Comparison of ENCODE assay signal across 9 cellular contexts in the genomic region with DNA sequence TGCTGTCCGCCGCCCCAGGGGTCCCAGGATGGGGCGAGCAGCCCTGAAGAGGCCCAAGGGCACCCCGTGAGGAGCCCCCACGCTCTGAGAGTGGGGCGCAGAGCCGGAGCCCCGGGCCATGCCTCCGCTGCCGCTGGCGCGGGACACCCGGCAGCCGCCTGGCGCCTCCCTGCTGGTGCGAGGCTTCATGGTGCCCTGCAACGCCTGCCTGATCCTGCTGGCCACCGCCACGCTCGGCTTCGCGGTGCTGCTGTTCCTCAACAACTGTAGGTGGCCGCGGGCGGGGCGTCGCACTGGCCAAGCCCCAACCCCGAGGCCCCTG. TPM values are rescaled to one million over a fixed set of nuclear protein-coding genes. Genes with fewer than 3 reads are reported as not detected.
DNase-seq lines count a peak whose midpoint lies in the region; ATAC-seq, FAIRE-seq and TF ChIP-seq lines count a peak whose summit lies in the region.
"Had no signal": no experiment of that assay in that cellular context is flagged by ENCODE, and none has a peak within 500 bp of the region (broad histone marks: within the 10 kb centered on the region; RNA-seq: fewer than 3 reads in every experiment).

No MANE protein-coding gene starts in this region.

- FAIRE-seq in GM12878 (lab: Jason Lieb, UNC) (no peak), pancreas (lab: Jason Lieb, UNC) (no peak)

- no peak overlapping the region for H3K9ac ChIP-seq in GM12878 (ENCODE audit: control insufficient read depth, insufficient read depth, low read length)

- no peak for TF ChIP-seq RAD21 in GM12878 (IDR thresholded peaks at IDR 0.05; ENCODE audit: insufficient read depth, low read depth, low read length)

- WGBS in GM12878 (ENCODE audit: insufficient coverage, insufficient replicate concordance, low lambda C conversion rate, missing lambda C conversion rate): 69% methylated on average over 28 of the region's 28 CpGs
- WGBS in pancreas, 2 donors: 83 to 88% methylated on average over 28 of the region's 28 CpGs

- no peak for TF ChIP-seq POLR2A in GM12878 (IDR thresholded peaks at IDR 0.05; ENCODE audit: low read depth, low read length)
- TF ChIP-seq POLR2A in gastrocnemius medialis (IDR thresholded peaks at IDR 0.05): no peak

- H3K27me3 Mint-ChIP-seq in activated naive CD4-positive, alpha-beta T cell treated with anti-CD3 and anti-CD28 coated beads for 36 hours (ENCODE audit: low read depth): peaks cover 19% of the 10 kb centered on the region

- H3K4me3 Mint-ChIP-seq in activated naive CD4-positive, alpha-beta T cell treated with anti-CD3 and anti-CD28 coated beads for 36 hours: peak overlapping the region; percentile 49

- H3K9me3 ChIP-seq in GM12878 (replicated peaks; ENCODE audit: control insufficient read depth, insufficient read depth, low read length): no peaks in the 10 kb centered on the region
- no peaks in the 10 kb centered on the region for H3K9me3 ChIP-seq in gastrocnemius medialis
- H3K9me3 ChIP-seq in pancreas: no peaks in the 10 kb centered on the region

- TF ChIP-seq CTCF in GM12878 (IDR thresholded peaks at IDR 0.05 in 2 of 3, conservative IDR thresholded peaks at IDR 0.05 in 1 of 3; ENCODE audit: control insufficient read depth in 2 of 3, extremely low read depth in 1 of 3, insufficient read depth in 1 of 3, low read depth in 3 of 3, low read length in 3 of 3): no peak
- no peak for TF ChIP-seq CTCF in gastrocnemius medialis (IDR thresholded peaks at IDR 0.05 in 4 of 5, conservative IDR thresholded peaks at IDR 0.05 in 1 of 5)
- no peak for TF ChIP-seq CTCF in pancreas (IDR thresholded peaks at IDR 0.05)

- POLR2A ChIA-PET in GM12878 (lab: Charles Lee): interaction anchor here (0.6 kb wide), 1 partner anchor 355 kb away, joined by 6 read pairs; no protein-coding TSS in a partner anchor

- BruUV-seq in GM12878 (replicated peaks; lab: Mats Ljungman, UMichigan): no TSS peak

- no peak for DNase-seq in activated naive CD4-positive, alpha-beta T cell treated with anti-CD3 and anti-CD28 coated beads for 36 hours
- DNase-seq in activated naive CD4-positive, alpha-beta T cell treated with anti-CD3 and anti-CD28 coated beads, Interleukin-2, amount 50 U/mL, for 16 hours: no peak
- no peak for DNase-seq in GM12878 (ENCODE audit: low read depth, low spot score)
- DNase-seq in gastrocnemius medialis: no peak
- no peak for DNase-seq in NCI-H345 (lab: John Stamatoyannopoulos, UW)
- DNase-seq in pancreas: no peak
- DNase-seq: activated CD8-positive, alpha-beta memory T cell treated with anti-CD3 and anti-CD28 coated beads, Interleukin-2, amount 50 U/mL, for 4 hours; dermis blood vessel endothelial cell; RPMI8226 had no signal

- H3K79me2 ChIP-seq in GM12878 (ENCODE audit: control insufficient read depth, insufficient read depth, low read length): no peaks in the 10 kb centered on the region

- no peaks in the 10 kb centered on the region for H3K36me3 Mint-ChIP-seq in activated naive CD4-positive, alpha-beta T cell treated with anti-CD3 and anti-CD28 coated beads for 36 hours (ENCODE audit: low read depth)

- ATAC-seq in GM12878: no peak
- ATAC-seq in gastrocnemius medialis: no peak
- no peak for ATAC-seq in pancreas

- H3K4me1 Mint-ChIP-seq in activated naive CD4-positive, alpha-beta T cell treated with anti-CD3 and anti-CD28 coated beads for 36 hours (ENCODE audit: low read depth): peaks cover 20% of the 10 kb centered on the region

- H3K4me3 ChIP-seq in GM12878 (peak overlapping the region; percentile 55), gastrocnemius medialis (peak overlapping the region; percentile 32 to 48 (median 38)), pancreas (peak overlapping the region in 1 of 4 donors; percentile 49)

- no peaks in the 10 kb centered on the region for H4K20me1 ChIP-seq in GM12878 (ENCODE audit: control insufficient read depth, insufficient read depth)

- H3K27ac Mint-ChIP-seq in activated naive CD4-positive, alpha-beta T cell treated with anti-CD3 and anti-CD28 coated beads for 36 hours: no peak overlapping the region

- no peak overlapping the region for H3K27ac ChIP-seq in GM12878 (ENCODE audit: control insufficient read depth, insufficient read depth)
- H3K27ac ChIP-seq in gastrocnemius medialis: no peak overlapping the region
- no peak overlapping the region for H3K27ac ChIP-seq in pancreas

- RAD21 ChIA-PET in GM12878 (lab: Charles Lee; ENCODE audit: unreplicated experiment): interaction anchor here (0.7 to 3.8 kb wide), 4 partner anchors 16 to 83 kb away, joined by 3 to 28 read pairs (median 10); no protein-coding TSS in a partner anchor

- CTCF ChIA-PET in activated naive CD4-positive, alpha-beta T cell treated with anti-CD3 and anti-CD28 coated beads for 36 hours (lab: Charles Lee): interaction anchor here (1.4 kb wide), 1 partner anchor 24 kb away, joined by 4 read pairs; no protein-coding TSS in a partner anchor
- CTCF ChIA-PET in GM12878 (lab: Yijun Ruan, JAX): interaction anchor here (4.0 kb wide), 1 partner anchor 18 kb away, joined by 53 read pairs; a partner anchor contains a TSS

- no peak overlapping the region for H2AFZ ChIP-seq in GM12878 (ENCODE audit: control insufficient read depth, low read depth, low read length)

- H3K4me1 ChIP-seq in GM12878 (ENCODE audit: control insufficient read depth, insufficient read depth, low read length): peaks cover 40% of the 10 kb centered on the region
- H3K4me1 ChIP-seq in gastrocnemius medialis: peaks cover 5 to 19% of the 10 kb centered on the region in 2 donors
- peaks cover 0 to 4% (median 0%) of the 10 kb centered on the region in 3 donors for H3K4me1 ChIP-seq in pancreas

- H3K4me2 ChIP-seq in GM12878 (ENCODE audit: control insufficient read depth, insufficient read depth): no peak overlapping the region

- intact Hi-C loops in activated naive CD4-positive, alpha-beta T cell treated with anti-CD3 and anti-CD28 coated beads for 36 hours (cut with micrococcal nuclease): loop anchor here (10.0 kb wide), 1 partner anchor 200 kb away; a partner anchor contains a TSS
- intact Hi-C loops in GM12878 (cut with micrococcal nuclease; ENCODE audit: unreplicated experiment) (no loop called here), gastrocnemius medialis (cut with DNase I; ENCODE audit: low total_unique reads) (loop anchor here (5.0 to 10.0 kb wide), 2 partner anchors 80 to 258 kb away; a partner anchor contains a TSS), pancreas (cut with DNase I) (loop anchor here in 1 of 3 donors (10.0 kb wide), 2 partner anchors 80 to 260 kb away; a partner anchor contains a TSS)

- TF ChIP-seq EP300 in GM12878 (IDR thresholded peaks at IDR 0.05; ENCODE audit: borderline replicate concordance in 1 of 2, control insufficient read depth in 1 of 2, low read depth in 2 of 2, low read length in 2 of 2): no peak

- H3K27me3 ChIP-seq in GM12878 (replicated peaks in 1 of 2; ENCODE audit: control insufficient read depth in 2 of 2, insufficient read depth in 2 of 2, low read length in 1 of 2) (no peaks in the 10 kb centered on the region), gastrocnemius medialis (peaks cover 25 to 53% (median 48%) of the 10 kb centered on the region in 3 donors), pancreas (no peaks in the 10 kb centered on the region)

- in situ Hi-C loops in GM12878 (cut with MboI) (no loop called here), gastrocnemius medialis (cut with MboI; ENCODE audit: low sequenced_read_pairs in 4 of 4) (no loop called here)

- H3K36me3 ChIP-seq in GM12878 (ENCODE audit: control insufficient read depth in 2 of 2, insufficient read depth in 2 of 2, low read length in 1 of 2) (no peaks in the 10 kb centered on the region; a peak in 2 of 4 replicates), gastrocnemius medialis (no peaks in the 10 kb centered on the region), pancreas (no peaks in the 10 kb centered on the region)

- H3K9me3 Mint-ChIP-seq in activated naive CD4-positive, alpha-beta T cell treated with anti-CD3 and anti-CD28 coated beads for 36 hours: no peaks in the 10 kb centered on the region

- SMC1A ChIA-PET in GM12878 (lab: Charles Lee; ENCODE audit: uncharacterized antibody, unreplicated experiment): interaction anchor here (3.6 kb wide), 1 partner anchor 29 kb away, joined by 24 read pairs; no protein-coding TSS in a partner anchor

RNA-seq across cellular contexts. Expression of a gene that starts 14.5 kb away (rescaled TPM):
- total RNA-seq in activated naive CD4-positive, alpha-beta T cell treated with anti-CD3 and anti-CD28 coated beads for 36 hours: 10 to 100 TPM; 30.5 to 35.1 TPM
- total RNA-seq in GM12878 (2013; cell fraction: nucleolus; rRNA removed): 203 and 241 TPM in 2 replicates
- total RNA-seq in GM12878 (2014; rRNA removed): 10.0 and 11.0 TPM in 2 replicates
- 3.1 and 3.6 TPM in 2 replicates for total RNA-seq in GM12878 (2014; rRNA removed; fragmentation: Illumina TruSeq; extraction: Trizol)
- total RNA-seq in GM12878 (2021): 40.4 and 41.8 TPM in 2 replicates
- 16.8 TPM for polyA plus RNA-seq in GM12878 (2011; ENCODE audit: low read depth)
- polyA plus RNA-seq in GM12878 (2011; rRNA removed): 13.3 and 21.7 TPM in 2 replicates
- 32.2 and 37.6 TPM in 2 replicates for polyA plus RNA-seq in GM12878 (2011; cell fraction: cytosol; rRNA removed)
- polyA plus RNA-seq in GM12878 (2011; cell fraction: nucleus; rRNA removed): 468 and 475 TPM in 2 replicates
- 33.2 and 37.4 TPM in 2 replicates for polyA plus RNA-seq in GM12878 (2012)
- 5.0 and 6.3 TPM in 2 replicates for polyA plus RNA-seq in GM12878 (2014; fragmentation: Illumina TruSeq; extraction: Trizol)
- under 1 TPM; 0.02 TPM for polyA plus RNA-seq in GM12878 (2014; fragmentation: Nextera tagmentation; extraction: Ambion mirVana)
- 23.7 and 25.1 TPM in 2 replicates for polyA plus RNA-seq in GM12878 (2014; rRNA removed)
- polyA plus RNA-seq in GM12878 (2016; fragmentation: Nextera tagmentation; extraction: Ambion mirVana): under 1 TPM; 0.95 to 0.96 TPM
- polyA minus RNA-seq in GM12878 (2011; rRNA and poly(A)+ RNA removed): 27.1 and 40.5 TPM in 2 replicates
- 25.4 and 29.5 TPM in 2 replicates for polyA minus RNA-seq in GM12878 (2011; cell fraction: cytosol; rRNA and poly(A)+ RNA removed)
- polyA minus RNA-seq in GM12878 (2011; cell fraction: nucleus; rRNA and poly(A)+ RNA removed): 65.0 and 71.8 TPM in 2 replicates
- 1 to 10 TPM; 2.0 to 3.8 (median 3.1) TPM for total RNA-seq in gastrocnemius medialis
- 100 to 1,000 TPM in 1 of 6 donors, 10 to 100 TPM in 5; 40.5 to 107 (median 64.0) TPM for total RNA-seq in pancreas
- 100 to 1,000 TPM in 1 of 2 donors, 10 to 100 TPM in 1; 94.7 to 166 TPM for polyA plus RNA-seq in pancreas

RNA-seq across cellular contexts. Expression of a gene that starts 21.1 kb away (rescaled TPM):
- 100 to 1,000 TPM; 143 to 147 TPM for total RNA-seq in activated naive CD4-positive, alpha-beta T cell treated with anti-CD3 and anti-CD28 coated beads for 36 hours
- 7.8 and 8.2 TPM in 2 replicates for total RNA-seq in GM12878 (2013; cell fraction: nucleolus; rRNA removed)
- total RNA-seq in GM12878 (2014; rRNA removed) (357 and 384 TPM in 2 replicates), GM12878 (2014; rRNA removed; fragmentation: Illumina TruSeq; extraction: Trizol) (72.7 and 74.1 TPM in 2 replicates), GM12878 (2021) (282 and 338 TPM in 2 replicates), gastrocnemius medialis (10 to 100 TPM in 2 of 4 donors, 1 to 10 TPM in 2; 4.3 to 37.6 (median 10.2) TPM), pancreas (10 to 100 TPM in 2 of 6 donors, 1 to 10 TPM in 4; 4.3 to 19.4 (median 6.6) TPM)
- polyA plus RNA-seq in GM12878 (2011; ENCODE audit: low read depth): 95.7 TPM
- polyA plus RNA-seq in GM12878 (2011; rRNA removed) (108 and 314 TPM in 2 replicates), GM12878 (2014; fragmentation: Illumina TruSeq; extraction: Trizol) (1.3 and 7.8 TPM in 2 replicates), GM12878 (2014; fragmentation: Nextera tagmentation; extraction: Ambion mirVana) (100 to 1,000 TPM in 1 of 2 experiments, 10 to 100 TPM in 1; 68.9 to 126 TPM), GM12878 (2014; rRNA removed) (378 and 409 TPM in 2 replicates), GM12878 (2016; fragmentation: Nextera tagmentation; extraction: Ambion mirVana) (100 to 1,000 TPM; 266 to 307 TPM), pancreas (10 to 100 TPM; 25.9 to 45.0 TPM)
- 516 and 935 TPM in 2 replicates for polyA plus RNA-seq in GM12878 (2011; cell fraction: cytosol; rRNA removed)
- polyA plus RNA-seq in GM12878 (2011; cell fraction: nucleus; rRNA removed): 365 and 403 TPM in 2 replicates
- 362 and 375 TPM in 2 replicates for polyA plus RNA-seq in GM12878 (2012)
- 73.1 and 231 TPM in 2 replicates for polyA minus RNA-seq in GM12878 (2011; rRNA and poly(A)+ RNA removed)
- 81.3 and 93.7 TPM in 2 replicates for polyA minus RNA-seq in GM12878 (2011; cell fraction: cytosol; rRNA and poly(A)+ RNA removed)
- polyA minus RNA-seq in GM12878 (2011; cell fraction: nucleus; rRNA and poly(A)+ RNA removed): 59.8 and 76.6 TPM in 2 replicates

RNA-seq across cellular contexts. Expression of a gene that starts 34.5 kb away (rescaled TPM):
- 1 to 10 TPM; 4.1 to 4.7 TPM for total RNA-seq in activated naive CD4-positive, alpha-beta T cell treated with anti-CD3 and anti-CD28 coated beads for 36 hours
- 1.2 and 2.2 TPM in 2 replicates for total RNA-seq in GM12878 (2013; cell fraction: nucleolus; rRNA removed)
- 0.73 and 0.76 TPM in 2 replicates for total RNA-seq in GM12878 (2014; rRNA removed)
- total RNA-seq in GM12878 (2014; rRNA removed; fragmentation: Illumina TruSeq; extraction: Trizol): not detected in 2 replicates
- 0.97 and 1.2 TPM in 2 replicates for total RNA-seq in GM12878 (2021)
- polyA plus RNA-seq in GM12878 (2011; ENCODE audit: low read depth): 0.45 TPM
- 0.62 and 1.7 TPM in 2 replicates for polyA plus RNA-seq in GM12878 (2011; rRNA removed)
- 5.7 and 9.0 TPM in 2 replicates for polyA plus RNA-seq in GM12878 (2011; cell fraction: cytosol; rRNA removed)
- polyA plus RNA-seq in GM12878 (2011; cell fraction: nucleus; rRNA removed): 26.7 and 31.4 TPM in 2 replicates
- polyA plus RNA-seq in GM12878 (2012): 0.47 and 2.2 TPM in 2 replicates
- polyA plus RNA-seq in GM12878 (2014; fragmentation: Illumina TruSeq; extraction: Trizol): not detected in 2 replicates
- not detected for polyA plus RNA-seq in GM12878 (2014; fragmentation: Nextera tagmentation; extraction: Ambion mirVana)
- 0.75 and 0.85 TPM in 2 replicates for polyA plus RNA-seq in GM12878 (2014; rRNA removed)
- under 1 TPM in 1 of 2 experiments, not detected in 1; 0.44 TPM for polyA plus RNA-seq in GM12878 (2016; fragmentation: Nextera tagmentation; extraction: Ambion mirVana)
- 0.41 TPM in 1 of 2 replicates, not detected in the other for polyA minus RNA-seq in GM12878 (2011; rRNA and poly(A)+ RNA removed)
- 2.3 and 3.1 TPM in 2 replicates for polyA minus RNA-seq in GM12878 (2011; cell fraction: cytosol; rRNA and poly(A)+ RNA removed)
- polyA minus RNA-seq in GM12878 (2011; cell fraction: nucleus; rRNA and poly(A)+ RNA removed): 3.3 and 3.7 TPM in 2 replicates
- total RNA-seq in gastrocnemius medialis: 10 to 100 TPM in 2 of 4 donors, 1 to 10 TPM in 2; 6.4 to 17.4 (median 9.5) TPM
- 10 to 100 TPM; 13.2 to 29.4 (median 21.3) TPM for total RNA-seq in pancreas
- 10 to 100 TPM; 31.9 to 46.4 TPM for polyA plus RNA-seq in pancreas

RNA-seq across cellular contexts. Expression of a gene that starts 39.7 kb away (rescaled TPM):
- not detected for total RNA-seq in activated naive CD4-positive, alpha-beta T cell treated with anti-CD3 and anti-CD28 coated beads for 36 hours
- 0.33 TPM in 1 of 2 replicates, not detected in the other for total RNA-seq in GM12878 (2013; cell fraction: nucleolus; rRNA removed)
- total RNA-seq in GM12878 (2014; rRNA removed): 0.06 TPM in 1 of 2 replicates, not detected in the other
- not detected in 2 replicates for total RNA-seq in GM12878 (2014; rRNA removed; fragmentation: Illumina TruSeq; extraction: Trizol)
- total RNA-seq in GM12878 (2021): not detected in 2 replicates
- polyA plus RNA-seq in GM12878 (2011; ENCODE audit: low read depth): not detected
- polyA plus RNA-seq in GM12878 (2011; rRNA removed): not detected in 2 replicates
- not detected in 2 replicates for polyA plus RNA-seq in GM12878 (2011; cell fraction: cytosol; rRNA removed)
- not detected in 2 replicates for polyA plus RNA-seq in GM12878 (2011; cell fraction: nucleus; rRNA removed)
- 0.11 and 0.21 TPM in 2 replicates for polyA plus RNA-seq in GM12878 (2012)
- polyA plus RNA-seq in GM12878 (2014; fragmentation: Illumina TruSeq; extraction: Trizol): not detected in 2 replicates
- polyA plus RNA-seq in GM12878 (2014; fragmentation: Nextera tagmentation; extraction: Ambion mirVana): not detected
- not detected in 2 replicates for polyA plus RNA-seq in GM12878 (2014; rRNA removed)
- not detected for polyA plus RNA-seq in GM12878 (2016; fragmentation: Nextera tagmentation; extraction: Ambion mirVana)
- polyA minus RNA-seq in GM12878 (2011; rRNA and poly(A)+ RNA removed): not detected in 2 replicates
- polyA minus RNA-seq in GM12878 (2011; cell fraction: cytosol; rRNA and poly(A)+ RNA removed): not detected in 2 replicates
- polyA minus RNA-seq in GM12878 (2011; cell fraction: nucleus; rRNA and poly(A)+ RNA removed): not detected in 2 replicates
- not detected for total RNA-seq in gastrocnemius medialis
- total RNA-seq in pancreas: under 1 TPM in 4 of 6 donors, not detected in 2; 0.12 to 0.37 (median 0.16) TPM
- under 1 TPM; 0.05 to 0.34 TPM for polyA plus RNA-seq in pancreas
- total RNA-seq: dermis blood vessel endothelial cell had no signal

RNA-seq across cellular contexts. Expression of a gene that starts 52.5 kb away (rescaled TPM):
- total RNA-seq in activated naive CD4-positive, alpha-beta T cell treated with anti-CD3 and anti-CD28 coated beads for 36 hours: not detected
- total RNA-seq in GM12878 (2013; cell fraction: nucleolus; rRNA removed): not detected in 2 replicates
- total RNA-seq in GM12878 (2014; rRNA removed): not detected in 2 replicates
- not detected in 2 replicates for total RNA-seq in GM12878 (2014; rRNA removed; fragmentation: Illumina TruSeq; extraction: Trizol)
- not detected in 2 replicates for total RNA-seq in GM12878 (2021)
- not detected for polyA plus RNA-seq in GM12878 (2011; ENCODE audit: low read depth)
- not detected in 2 replicates for polyA plus RNA-seq in GM12878 (2011; rRNA removed)
- 0.02 TPM in 1 of 2 replicates, not detected in the other for polyA plus RNA-seq in GM12878 (2011; cell fraction: cytosol; rRNA removed)
- not detected in 2 replicates for polyA plus RNA-seq in GM12878 (2011; cell fraction: nucleus; rRNA removed)
- polyA plus RNA-seq in GM12878 (2012): 0.30 and 0.38 TPM in 2 replicates
- polyA plus RNA-seq in GM12878 (2014; fragmentation: Illumina TruSeq; extraction: Trizol): not detected in 2 replicates
- polyA plus RNA-seq in GM12878 (2014; fragmentation: Nextera tagmentation; extraction: Ambion mirVana): not detected
- not detected in 2 replicates for polyA plus RNA-seq in GM12878 (2014; rRNA removed)
- polyA plus RNA-seq in GM12878 (2016; fragmentation: Nextera tagmentation; extraction: Ambion mirVana): not detected
- polyA minus RNA-seq in GM12878 (2011; rRNA and poly(A)+ RNA removed): not detected in 2 replicates
- polyA minus RNA-seq in GM12878 (2011; cell fraction: cytosol; rRNA and poly(A)+ RNA removed): not detected in 2 replicates
- not detected in 2 replicates for polyA minus RNA-seq in GM12878 (2011; cell fraction: nucleus; rRNA and poly(A)+ RNA removed)
- 100 to 1,000 TPM in 2 of 4 donors, 10 to 100 TPM in 2; 38.9 to 218 (median 98.8) TPM for total RNA-seq in gastrocnemius medialis
- total RNA-seq in pancreas: under 1 TPM in 2 of 6 donors, not detected in 4; 0.04 to 0.32 TPM
- polyA plus RNA-seq in pancreas: under 1 TPM; 0.15 to 0.35 TPM
- total RNA-seq: dermis blood vessel endothelial cell had no signal
